In the genomic region with DNA sequence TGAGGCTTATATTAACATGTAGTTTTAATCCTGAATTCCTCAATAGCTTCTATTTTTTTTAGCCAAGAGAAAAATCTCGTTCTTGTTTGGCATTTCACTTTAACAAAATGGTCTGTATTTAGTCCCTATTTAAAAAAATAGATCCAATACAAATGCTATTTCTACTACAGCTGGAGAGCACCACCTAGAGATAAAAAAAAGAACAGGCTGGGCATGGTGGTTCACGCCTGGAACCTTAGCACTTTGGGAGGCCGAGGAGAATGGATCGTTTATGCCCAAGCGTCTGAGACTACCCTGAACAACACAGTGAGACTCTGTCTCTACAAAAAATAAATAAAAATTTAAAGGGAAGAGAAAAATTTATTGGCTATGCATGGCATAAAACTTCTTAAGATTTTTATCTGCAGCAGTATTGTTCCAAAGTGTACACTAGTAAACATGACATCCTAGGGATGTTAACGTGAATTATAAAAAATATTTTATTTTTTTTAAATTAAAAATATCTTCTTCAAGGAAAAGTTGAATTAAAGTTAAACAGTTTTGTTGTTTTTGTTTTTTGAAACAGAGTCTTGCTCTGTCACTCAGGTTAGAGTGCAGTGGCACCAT, we compare ENCODE assay signal across 1 cellular context.
TF ChIP-seq lines count a peak whose summit lies in the region.

No MANE protein-coding gene starts in this region.

TF ChIP-seq in K562, 482 proteins besides CTCF, POLR2A, EP300 and RAD21 (continued from another document):
- TF ChIP-seq, protein P1, sequence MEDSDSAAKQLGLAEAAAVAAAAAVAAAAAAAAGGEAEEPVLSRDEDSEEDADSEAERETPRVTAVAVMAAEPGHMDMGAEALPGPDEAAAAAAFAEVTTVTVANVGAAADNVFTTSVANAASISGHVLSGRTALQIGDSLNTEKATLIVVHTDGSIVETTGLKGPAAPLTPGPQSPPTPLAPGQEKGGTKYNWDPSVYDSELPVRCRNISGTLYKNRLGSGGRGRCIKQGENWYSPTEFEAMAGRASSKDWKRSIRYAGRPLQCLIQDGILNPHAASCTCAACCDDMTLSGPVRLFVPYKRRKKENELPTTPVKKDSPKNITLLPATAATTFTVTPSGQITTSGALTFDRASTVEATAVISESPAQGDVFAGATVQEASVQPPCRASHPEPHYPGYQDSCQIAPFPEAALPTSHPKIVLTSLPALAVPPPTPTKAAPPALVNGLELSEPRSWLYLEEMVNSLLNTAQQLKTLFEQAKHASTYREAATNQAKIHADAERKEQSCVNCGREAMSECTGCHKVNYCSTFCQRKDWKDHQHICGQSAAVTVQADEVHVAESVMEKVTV (CRISPR knock-in tag; IDR thresholded peaks at IDR 0.05): peak; percentile 33; the same call in 1 of the 2 replicates
- TF ChIP-seq, protein P2, sequence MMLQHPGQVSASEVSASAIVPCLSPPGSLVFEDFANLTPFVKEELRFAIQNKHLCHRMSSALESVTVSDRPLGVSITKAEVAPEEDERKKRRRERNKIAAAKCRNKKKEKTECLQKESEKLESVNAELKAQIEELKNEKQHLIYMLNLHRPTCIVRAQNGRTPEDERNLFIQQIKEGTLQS (IDR thresholded peaks at IDR 0.05): no peak
- TF ChIP-seq, protein P2 (CRISPR knock-in tag; conservative IDR thresholded peaks at IDR 0.05): 0 out of 2 replicates have a peak, but pooled peaks have one; percentile 14
